ENCODE assay signal across 16 cellular contexts in genomic region chr13:101565327-101565726, GRCh38.
DNase-seq lines count a peak whose midpoint lies in the region; ATAC-seq and TF ChIP-seq lines count a peak whose summit lies in the region.
"Had no signal": no experiment of that assay in that cellular context is flagged by ENCODE, and none has a peak within 500 bp of the region (broad histone marks: within the 10 kb centered on the region; RNA-seq: fewer than 3 reads in every experiment).

No MANE protein-coding gene starts in this region.

- H3K27me3 ChIP-seq in BE2C, result peaks cover 9% of the 10 kb centered on the region
- H3K27me3 ChIP-seq: BLaER1 had no signal

- DNase-seq in D341Med (ENCODE audit: low spot score) (peak; percentile 28), NCI-H2171 treated with DMSO at 0.1 percent for 48 hours (lab: John Stamatoyannopoulos, UW) (peak; percentile 86), NCI-H69 (lab: John Stamatoyannopoulos, UW) (peak; percentile 14), glutamatergic neuron (no peak), NCI-H1417 (lab: John Stamatoyannopoulos, UW) (no peak), BE2C (no peak), DMS53 (lab: John Stamatoyannopoulos, UW) (no peak)
- DNase-seq: CD4-positive, CD25-positive, alpha-beta regulatory T cell; DMS79 treated with DMSO at 0.1 percent for 48 hours; EL; GDM1; GM23248; H7 had no signal

- TF ChIP-seq CTCF in glutamatergic neuron (IDR thresholded peaks at IDR 0.05; ENCODE audit: partially characterized antibody, unreplicated experiment) (no peak), BE2C (IDR thresholded peaks at IDR 0.05; ENCODE audit: low read depth, low read length) (no peak)

- H3K36me3 Mint-ChIP-seq in glutamatergic neuron (ENCODE audit: unreplicated experiment), result no peaks in the 10 kb centered on the region
- H3K36me3 Mint-ChIP-seq: CD4-positive, CD25-positive, alpha-beta regulatory T cell; IgD-negative memory B cell had no signal

- H3K4me3 Mint-ChIP-seq in glutamatergic neuron (ENCODE audit: unreplicated experiment), result no peak overlapping the region
- H3K4me3 Mint-ChIP-seq: IgD-negative memory B cell had no signal

- peaks cover 16% of the 10 kb centered on the region for H3K4me1 Mint-ChIP-seq in glutamatergic neuron (ENCODE audit: low read depth, unreplicated experiment)
- H3K4me1 Mint-ChIP-seq: CD4-positive, CD25-positive, alpha-beta regulatory T cell; IgD-negative memory B cell had no signal

- H3K9me3 ChIP-seq in BE2C, result no peaks in the 10 kb centered on the region
- H3K9me3 ChIP-seq: BLaER1 had no signal

- H3K27ac Mint-ChIP-seq in glutamatergic neuron (ENCODE audit: unreplicated experiment), result peak overlapping the region; percentile 25
- H3K27ac Mint-ChIP-seq: CD4-positive, CD25-positive, alpha-beta regulatory T cell; IgD-negative memory B cell had no signal

- no peaks in the 10 kb centered on the region for H3K9me3 Mint-ChIP-seq in glutamatergic neuron (ENCODE audit: unreplicated experiment)
- H3K9me3 Mint-ChIP-seq: CD4-positive, CD25-positive, alpha-beta regulatory T cell; IgD-negative memory B cell had no signal

- H3K4me3 ChIP-seq in BE2C (ENCODE audit: low read depth, low read length), result no peak overlapping the region
- H3K4me3 ChIP-seq: BLaER1, GM23248 had no signal

- no peaks in the 10 kb centered on the region for H3K4me1 ChIP-seq in BE2C
- H3K4me1 ChIP-seq: BLaER1 had no signal

- peaks cover 4% of the 10 kb centered on the region for H3K27me3 Mint-ChIP-seq in glutamatergic neuron (ENCODE audit: unreplicated experiment)

- no peaks in the 10 kb centered on the region for H3K36me3 ChIP-seq in BE2C
- H3K36me3 ChIP-seq: BLaER1 had no signal

- ATAC-seq in GM19351 (IDR thresholded peaks at IDR 0.05; ENCODE audit: unreplicated experiment), result no peak

Comparison
In these comparisons a context has a peak if more than half of its experiments do, and no peak if none do; other contexts are left out.
1. DNase-seq: peak in D341Med (single experiment), NCI-H2171 treated with DMSO at 0.1 percent for 48 hours (single experiment) and NCI-H69 (single experiment); none in glutamatergic neuron (single experiment), NCI-H1417 (0 of 3), BE2C (single experiment) and DMS53 (single experiment).